ENCODE assay signal across 8 cellular contexts in the genomic region with DNA sequence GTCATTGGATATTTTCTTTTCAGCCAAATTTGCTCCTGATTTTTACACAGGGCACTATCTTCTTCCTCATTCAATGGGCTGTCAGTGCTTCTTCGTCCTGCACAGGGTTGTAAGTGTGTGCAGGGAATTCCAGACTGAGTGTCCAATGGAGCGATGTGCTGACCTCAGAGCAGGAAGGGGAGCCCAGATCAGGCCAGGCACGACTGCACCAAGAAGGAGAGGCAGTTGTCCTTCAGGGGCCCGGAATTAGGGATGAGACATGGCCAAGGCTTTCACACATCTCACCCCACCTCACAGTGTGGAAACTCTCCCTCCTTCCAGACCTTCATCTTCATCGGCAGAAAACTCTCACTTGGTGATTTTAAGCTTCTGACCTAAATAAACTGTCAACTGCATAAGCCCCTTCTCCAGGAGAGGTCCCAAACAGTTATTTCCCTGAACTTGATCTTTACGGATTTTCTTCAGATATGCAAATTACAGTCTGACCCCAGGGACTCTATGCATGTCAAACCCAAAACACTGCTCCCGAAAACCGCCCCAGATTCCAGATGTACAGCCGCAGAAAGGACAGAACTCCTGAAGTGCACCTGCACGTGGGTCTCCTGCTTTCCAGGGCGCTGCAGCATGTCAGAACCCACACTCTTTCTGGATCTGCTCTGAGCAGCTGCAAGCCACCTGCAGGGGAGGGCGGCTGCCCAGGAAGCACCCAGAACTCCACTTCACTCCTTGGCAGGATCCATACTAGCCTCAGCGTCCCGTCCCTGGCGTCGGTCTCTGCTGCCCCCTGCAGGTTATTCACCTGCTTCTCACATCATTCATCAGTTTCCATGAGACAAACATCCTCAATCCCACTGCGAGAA. TPM values are rescaled to one million over a fixed set of nuclear protein-coding genes. Genes with fewer than 3 reads are reported as not detected.
DNase-seq lines count a peak whose midpoint lies in the region; FAIRE-seq and TF ChIP-seq lines count a peak whose summit lies in the region.

No MANE protein-coding gene starts in this region.

- H3K9ac ChIP-seq in astrocyte (ENCODE audit: low read length): peak overlapping the region; percentile 84

- peak; percentile 87 for TF ChIP-seq CTCF in HFF-Myc (IDR thresholded peaks at IDR 0.05; ENCODE audit: low read depth, low read length, missing control alignments)
- peak; percentile 57 for TF ChIP-seq CTCF in astrocyte (IDR thresholded peaks at IDR 0.05; ENCODE audit: insufficient read depth, low read depth, low read length)
- peak; percentile 82 to 92 (median 86) for TF ChIP-seq CTCF in vagina (IDR thresholded peaks at IDR 0.05)

- peak overlapping the region; percentile 84 for H3K4me2 ChIP-seq in astrocyte (ENCODE audit: low read length)

- peaks cover 16% of the 10 kb centered on the region for H3K9me3 Mint-ChIP-seq in astrocyte (ENCODE audit: unreplicated experiment)

- no peak for TF ChIP-seq POLR2A in vagina (IDR thresholded peaks at IDR 0.05)

- H3K4me3 Mint-ChIP-seq in astrocyte (ENCODE audit: unreplicated experiment): peak overlapping the region; percentile 95

- H3K36me3 Mint-ChIP-seq in astrocyte (ENCODE audit: low read depth, unreplicated experiment): peaks cover 35% of the 10 kb centered on the region

- no peaks in the 10 kb centered on the region for H4K20me1 ChIP-seq in astrocyte (ENCODE audit: insufficient read depth, low read length)

- H3K27me3 ChIP-seq in astrocyte (ENCODE audit: insufficient read depth, low read length) (no peaks in the 10 kb centered on the region), vagina (no peaks in the 10 kb centered on the region)

- H3K27me3 Mint-ChIP-seq in astrocyte (ENCODE audit: low read depth, unreplicated experiment): no peaks in the 10 kb centered on the region

- H3K4me3 ChIP-seq in HFF-Myc (replicated peaks; ENCODE audit: low read depth, low read length): peak overlapping the region; percentile 70
- peak overlapping the region; percentile 77 for H3K4me3 ChIP-seq in astrocyte (ENCODE audit: insufficient read depth, low read depth, low read length)
- peak overlapping the region; percentile 78 to 99 for H3K4me3 ChIP-seq in vagina

- H3K27ac Mint-ChIP-seq in astrocyte (ENCODE audit: unreplicated experiment): peak overlapping the region; percentile 71

- intact Hi-C loops in vagina (cut with DNase I): loop anchor here (5.0 kb wide), 1 partner anchor 78 kb away; the partner anchor contains the start of gene ZNF844

- peak; percentile 74 for DNase-seq in DMS79 (lab: John Stamatoyannopoulos, UW)
- DNase-seq in HFF-Myc (ENCODE audit: extremely low read depth, low read depth): peak; percentile 65
- peak; percentile 34 for DNase-seq in NCI-H187 treated with DMSO at 0.1 percent for 48 hours (lab: John Stamatoyannopoulos, UW)
- DNase-seq in T-helper 9 cell: peak; percentile 86
- peak; percentile 54 for DNase-seq in astrocyte (ENCODE audit: low read depth)
- DNase-seq in hepatic stellate cell (ENCODE audit: low spot score): peak; percentile 79
- peak; percentile 69 for DNase-seq in renal cortical epithelial cell (ENCODE audit: low read depth)
- DNase-seq in vagina (ENCODE audit: extremely low spot score in 2 of 2): peak in 1 of 2 donors; percentile 90

- H3K9me3 ChIP-seq in astrocyte (ENCODE audit: insufficient read depth, low read depth, low read length): peaks cover 20% of the 10 kb centered on the region
- H3K9me3 ChIP-seq in vagina: no peaks in the 10 kb centered on the region

- peaks cover 13% of the 10 kb centered on the region for H3K4me1 Mint-ChIP-seq in astrocyte (ENCODE audit: low read depth, unreplicated experiment)

- peaks cover 18% of the 10 kb centered on the region for H3K36me3 ChIP-seq in astrocyte (ENCODE audit: insufficient read depth, low read length)
- peaks cover 3 to 20% of the 10 kb centered on the region in 2 donors for H3K36me3 ChIP-seq in vagina

- no peak overlapping the region for H3K27ac ChIP-seq in astrocyte (ENCODE audit: low read depth, low read length)
- H3K27ac ChIP-seq in vagina: peak overlapping the region; percentile 66

- H2AFZ ChIP-seq in astrocyte (ENCODE audit: low read depth, low read length): peak overlapping the region; percentile 87

- no peak for FAIRE-seq in astrocyte (lab: Jason Lieb, UNC)

- H3K79me2 ChIP-seq in astrocyte (ENCODE audit: insufficient read depth, low read length): peaks cover 28% of the 10 kb centered on the region

- H3K4me1 ChIP-seq in astrocyte (ENCODE audit: insufficient read depth, low read length): peaks cover 4% of the 10 kb centered on the region
- peaks cover 19% of the 10 kb centered on the region for H3K4me1 ChIP-seq in vagina

RNA-seq across cellular contexts. Expression of gene ZNF20, which starts 0.6 kb away (rescaled TPM):
- 7.5 and 8.2 TPM in 2 replicates for total RNA-seq in astrocyte
- 8.2 and 16.3 TPM in 2 replicates for total RNA-seq in renal cortical epithelial cell
- total RNA-seq in vagina: 1.5 TPM

RNA-seq across cellular contexts. Expression of gene ZNF625, which starts 15.8 kb away (rescaled TPM):
- total RNA-seq in astrocyte (13.7 and 16.1 TPM in 2 replicates), renal cortical epithelial cell (7.8 and 17.4 TPM in 2 replicates), vagina (6.6 TPM)

RNA-seq across cellular contexts. Expression of gene ZNF136, which starts 22.1 kb away (rescaled TPM):
- total RNA-seq in astrocyte (8.3 and 11.1 TPM in 2 replicates), renal cortical epithelial cell (5.9 and 16.1 TPM in 2 replicates), vagina (8.1 TPM)
